ENCODE assay signal across 20 cellular contexts in the genomic region with DNA sequence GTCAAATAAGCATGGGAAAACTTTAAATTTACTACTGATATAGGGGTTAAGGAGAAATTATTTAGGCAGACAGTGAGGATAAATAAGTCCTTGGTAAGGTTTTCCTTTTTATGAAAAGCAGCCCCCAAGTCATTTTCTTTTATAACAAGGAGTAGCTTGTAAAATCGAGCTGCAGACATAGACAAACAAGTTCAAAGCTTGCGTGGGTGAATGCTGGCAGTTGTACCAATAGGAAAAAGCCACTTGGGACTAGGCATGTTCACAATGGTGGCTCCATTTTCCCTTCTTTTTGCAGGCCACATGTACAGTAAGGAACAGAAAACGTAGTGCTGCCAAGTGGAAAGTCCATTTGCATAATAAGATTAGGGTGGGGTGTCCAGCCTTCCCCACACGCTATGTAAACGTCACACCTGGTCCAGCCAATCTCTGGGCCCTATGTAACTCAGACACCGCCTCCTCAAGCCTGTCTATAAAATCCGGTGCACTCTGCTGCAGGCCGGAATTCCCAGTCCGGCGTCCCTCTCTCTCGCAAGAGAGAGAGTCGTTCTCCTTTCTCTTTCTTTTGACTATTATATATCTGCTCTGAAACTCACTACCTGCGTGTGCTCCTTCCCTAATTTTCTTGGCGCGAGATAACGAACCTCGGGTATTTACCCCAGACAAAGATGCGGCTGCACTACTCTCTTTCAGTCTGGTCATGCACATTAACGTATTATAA.
DNase-seq lines count a peak whose midpoint lies in the region; TF ChIP-seq lines count a peak whose summit lies in the region.
"Had no signal": no experiment of that assay in that cellular context is flagged by ENCODE, and none has a peak within 500 bp of the region (broad histone marks: within the 10 kb centered on the region; RNA-seq: fewer than 3 reads in every experiment).

No MANE protein-coding gene starts in this region.

- no peaks in the 10 kb centered on the region for H3K4me1 Mint-ChIP-seq in MCF 10A (ENCODE audit: insufficient read depth, unreplicated experiment)
- H3K4me1 Mint-ChIP-seq: IgD-negative memory B cell, T-cell had no signal

- TF ChIP-seq POLR2A in tibial nerve (IDR thresholded peaks at IDR 0.05), result no peak

- H3K36me3 Mint-ChIP-seq in MCF 10A (ENCODE audit: insufficient read depth, unreplicated experiment), result no peaks in the 10 kb centered on the region
- H3K36me3 Mint-ChIP-seq: IgD-negative memory B cell, T-cell had no signal

- no peak for TF ChIP-seq CTCF in MCF 10A (IDR thresholded peaks at IDR 0.05; ENCODE audit: unreplicated experiment)
- no peak for TF ChIP-seq CTCF in tibial nerve (IDR thresholded peaks at IDR 0.05)

- TF ChIP-seq EP300 in tibial nerve (IDR thresholded peaks at IDR 0.05), result no peak

- no peaks in the 10 kb centered on the region for H3K4me1 ChIP-seq in tibial nerve
- H3K4me1 ChIP-seq: A549 had no signal

- H3K27me3 ChIP-seq in tibial nerve, result no peaks in the 10 kb centered on the region

- H3K4me3 ChIP-seq in tibial nerve, result no peak overlapping the region
- H3K4me3 ChIP-seq: A549, HAP-1 had no signal

- peak overlapping the region; percentile 44 for H3K27ac ChIP-seq in epithelial cell of prostate
- H3K27ac ChIP-seq in caudate nucleus (ENCODE audit: low read depth, low read length), result no peak overlapping the region
- no peak overlapping the region for H3K27ac ChIP-seq in tibial nerve
- H3K27ac ChIP-seq: A549, C4-2B had no signal

- no peak overlapping the region for H3K4me3 Mint-ChIP-seq in MCF 10A (ENCODE audit: unreplicated experiment)
- H3K4me3 Mint-ChIP-seq: IgD-negative memory B cell, T-cell had no signal

- CTCF ChIA-PET in MCF 10A (lab: Yijun Ruan, JAX), result interaction anchor here (0.7 to 1.7 kb wide), 2 partner anchors 49 to 216 kb away, joined by 3 to 4 read pairs; no protein-coding TSS in a partner anchor

- WGBS in tibial nerve, 2 donors, result 90 to 91% methylated on average over 19 of the region's 19 CpGs

- H3K27ac Mint-ChIP-seq in MCF 10A (ENCODE audit: low read depth, unreplicated experiment), result no peak overlapping the region
- H3K27ac Mint-ChIP-seq: IgD-negative memory B cell, T-cell had no signal

- intact Hi-C loops in MCF 10A (cut with micrococcal nuclease), result no loop called here

- POLR2A ChIA-PET in MCF 10A (lab: Yijun Ruan, JAX), result no interaction called here

- peaks cover 0 to 4% (median 0%) of the 10 kb centered on the region in 4 donors for H3K9me3 ChIP-seq in tibial nerve
- H3K9me3 ChIP-seq: A549, HAP-1 had no signal

- no peaks in the 10 kb centered on the region for H3K9me3 Mint-ChIP-seq in MCF 10A (ENCODE audit: unreplicated experiment)
- H3K9me3 Mint-ChIP-seq: IgD-negative memory B cell, T-cell had no signal

- H3K27me3 Mint-ChIP-seq in MCF 10A (ENCODE audit: insufficient read depth, unreplicated experiment), result no peaks in the 10 kb centered on the region
- H3K27me3 Mint-ChIP-seq: IgD-negative memory B cell had no signal

- BruUV-seq in MCF 10A (replicated peaks; lab: Mats Ljungman, UMichigan), result no TSS peak

- H3K36me3 ChIP-seq in tibial nerve, result no peaks in the 10 kb centered on the region
- H3K36me3 ChIP-seq: HAP-1 had no signal

- DNase-seq in A172 (ENCODE audit: low spot score) (peak; percentile 39), Daoy (ENCODE audit: low read depth) (peak; percentile 82), SHP77 (lab: John Stamatoyannopoulos, UW) (peak; percentile 18 to 55), epithelial cell of prostate (ENCODE audit: low read depth, low spot score) (no peak), caudate nucleus (lab: John Stamatoyannopoulos, UW) (no peak), MCF 10A (ENCODE audit: unreplicated experiment) (no peak), tibial nerve (ENCODE audit: low spot score in 2 of 2) (no peak)
- no peak for DNase-seq in activated CD4-positive, CD25-positive, alpha-beta regulatory T cell (lab: John Stamatoyannopoulos, UW)
- DNase-seq: DND-41; Kasumi-1; NCI-H1105 treated with DMSO at 0.1 percent for 48 hours; NCI-H187 treated with DMSO at 0.1 percent for 48 hours; NCI-H345; NK-92 treated with Interleukin-12 subunit alpha and Interleukin-12 subunit beta, amount 100 ng/mL, for 24 hours; Right ventricle myocardium superior; T-cell had no signal

Comparison
In these comparisons a context has a peak if more than half of its experiments do, and no peak if none do; other contexts are left out.
1. DNase-seq: peak in A172 (single experiment), Daoy (single experiment) and SHP77 (2 of 2); none in epithelial cell of prostate (single experiment), activated CD4-positive, CD25-positive, alpha-beta regulatory T cell (0 of 4), caudate nucleus (0 of 61), MCF 10A (single experiment) and tibial nerve (0 of 2).